Comparison of ENCODE assay signal across 30 cellular contexts in the genomic region with DNA sequence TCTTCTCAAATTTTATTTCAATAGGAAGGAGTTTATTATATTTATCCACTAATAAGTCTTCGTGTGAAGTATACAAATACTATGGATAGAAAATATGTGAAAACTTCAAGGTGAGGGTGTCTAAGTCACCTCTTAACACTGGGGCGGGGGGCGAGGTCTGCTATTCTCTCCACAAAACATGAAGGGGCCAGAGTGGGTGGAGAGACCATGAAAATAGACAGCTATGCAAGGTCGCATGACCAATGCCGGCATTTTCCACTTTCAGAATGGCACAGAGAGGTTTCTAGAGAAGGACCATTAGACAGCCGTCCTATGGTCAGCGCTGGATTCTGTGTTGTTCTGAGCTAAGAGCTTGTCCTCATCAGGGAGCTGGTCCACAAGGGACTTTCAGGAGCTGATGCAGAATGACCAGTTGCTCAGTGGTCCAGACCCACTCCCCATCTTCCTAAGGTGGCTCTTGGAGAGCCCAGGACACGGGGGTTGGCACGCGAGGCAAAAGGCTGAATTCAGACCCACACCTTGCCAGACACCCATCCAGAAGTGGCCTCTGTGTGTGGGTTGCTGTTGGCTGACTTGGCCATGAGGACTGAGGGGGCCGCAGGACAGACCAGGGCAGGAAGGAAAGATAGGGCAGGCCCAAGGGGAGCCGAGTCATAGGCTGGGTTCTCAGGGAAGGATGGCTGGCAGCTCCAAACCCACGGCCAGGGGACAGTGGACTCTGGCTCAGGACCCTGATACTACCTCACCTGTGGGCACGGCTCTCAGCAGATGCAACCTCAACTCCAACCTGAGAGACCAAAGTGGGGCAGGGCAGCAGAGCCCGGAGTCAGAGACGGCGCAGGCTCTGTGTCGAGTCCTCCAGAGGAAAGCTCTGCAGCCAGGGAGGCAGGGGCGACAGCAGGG.
DNase-seq lines count a peak whose midpoint lies in the region; ATAC-seq and TF ChIP-seq lines count a peak whose summit lies in the region.
"Had no signal": no experiment of that assay in that cellular context is flagged by ENCODE, and none has a peak within 500 bp of the region (broad histone marks: within the 10 kb centered on the region; RNA-seq: fewer than 3 reads in every experiment).

No MANE protein-coding gene starts in this region.

- H3K36me3 ChIP-seq in aorta (ENCODE audit: control insufficient read depth in 1 of 2, insufficient read depth in 2 of 2, low read length in 1 of 2) = no peaks in the 10 kb centered on the region

- H3K36me3 Mint-ChIP-seq in Calu3 (ENCODE audit: insufficient read depth, unreplicated experiment) = peaks cover 18% of the 10 kb centered on the region
- peaks cover 7% of the 10 kb centered on the region for H3K36me3 Mint-ChIP-seq in activated naive CD4-positive, alpha-beta T cell treated with anti-CD3 and anti-CD28 coated beads for 36 hours (ENCODE audit: low read depth)
- H3K36me3 Mint-ChIP-seq: mesothelial cell of epicardium had no signal

- H3K27me3 ChIP-seq in right cardiac atrium (ENCODE audit: control insufficient read depth, insufficient read depth) (no peaks in the 10 kb centered on the region), aorta (ENCODE audit: control insufficient read depth in 1 of 2, insufficient read depth in 2 of 2, low read length in 1 of 2) (no peaks in the 10 kb centered on the region)

- H3K27ac ChIP-seq in right cardiac atrium (ENCODE audit: low read length) (no peak overlapping the region), aorta (ENCODE audit: low read depth in 1 of 2, low read length in 2 of 2) (no peak overlapping the region)
- H3K27ac ChIP-seq: A549, GM23248 had no signal

- no peak overlapping the region for H3K27ac Mint-ChIP-seq in Calu3 (ENCODE audit: unreplicated experiment)
- H3K27ac Mint-ChIP-seq in activated naive CD4-positive, alpha-beta T cell treated with anti-CD3 and anti-CD28 coated beads for 36 hours = no peak overlapping the region
- H3K27ac Mint-ChIP-seq: activated CD4-positive, alpha-beta T cell treated with anti-CD3 and anti-CD28 coated beads, Interleukin-2, amount 10 ng/mL, durations not matched to agents 24 days and 14 days; CD4-positive, alpha-beta T cell; mesothelial cell of epicardium; T-cell had no signal

- H3K27me3 Mint-ChIP-seq in Calu3 (ENCODE audit: unreplicated experiment) = no peaks in the 10 kb centered on the region
- H3K27me3 Mint-ChIP-seq in activated naive CD4-positive, alpha-beta T cell treated with anti-CD3 and anti-CD28 coated beads for 36 hours (ENCODE audit: low read depth) = no peaks in the 10 kb centered on the region
- H3K27me3 Mint-ChIP-seq: activated CD4-positive, alpha-beta T cell treated with anti-CD3 and anti-CD28 coated beads, Interleukin-2, amount 10 ng/mL, durations not matched to agents 24 days and 14 days; CD4-positive, alpha-beta T cell; central memory CD8-positive, alpha-beta T cell; naive B cell; T-cell had no signal

- 92% methylated on average over 19 of the region's 19 CpGs for WGBS in right cardiac atrium
- 90 to 93% methylated on average over 19 of the region's 19 CpGs for WGBS in aorta, 2 donors

- H3K4me1 Mint-ChIP-seq in Calu3 (ENCODE audit: low read depth, unreplicated experiment) = no peaks in the 10 kb centered on the region
- H3K4me1 Mint-ChIP-seq in activated naive CD4-positive, alpha-beta T cell treated with anti-CD3 and anti-CD28 coated beads for 36 hours (ENCODE audit: low read depth) = no peaks in the 10 kb centered on the region
- H3K4me1 Mint-ChIP-seq: activated CD4-positive, alpha-beta T cell treated with anti-CD3 and anti-CD28 coated beads, Interleukin-2, amount 10 ng/mL, durations not matched to agents 24 days and 14 days; central memory CD8-positive, alpha-beta T cell; T-cell had no signal

- H3K4me1 ChIP-seq in right cardiac atrium (ENCODE audit: control insufficient read depth, insufficient read depth, low read length) (peaks cover 3% of the 10 kb centered on the region), aorta (ENCODE audit: control insufficient read depth in 1 of 2, insufficient read depth in 2 of 2, low read length in 2 of 2) (peaks cover 0 to 1% of the 10 kb centered on the region in 2 donors)
- H3K4me1 ChIP-seq: A549 had no signal

- intact Hi-C loops in cardiac septum (cut with DNase I) (no loop called here), left ventricle myocardium superior (cut with micrococcal nuclease) (no loop called here), right cardiac atrium (cut with DNase I) (loop anchor here in 1 of 4 donors (10.0 kb wide), 1 partner anchor 731 kb away; no protein-coding TSS in a partner anchor), posterior vena cava (cut with DNase I) (no loop called here), aorta (cut with DNase I) (loop anchor here in 1 of 2 donors (10.0 kb wide), 1 partner anchor 141 kb away; no protein-coding TSS in a partner anchor), Calu3 (cut with micrococcal nuclease; ENCODE audit: unreplicated experiment) (no loop called here)
- intact Hi-C loops in activated naive CD4-positive, alpha-beta T cell treated with anti-CD3 and anti-CD28 coated beads for 36 hours (cut with micrococcal nuclease) = no loop called here

- H3K4me3 Mint-ChIP-seq in Calu3 (ENCODE audit: low read depth, unreplicated experiment) = no peak overlapping the region
- no peak overlapping the region for H3K4me3 Mint-ChIP-seq in activated naive CD4-positive, alpha-beta T cell treated with anti-CD3 and anti-CD28 coated beads for 36 hours
- H3K4me3 Mint-ChIP-seq: activated CD4-positive, alpha-beta T cell treated with anti-CD3 and anti-CD28 coated beads, Interleukin-2, amount 10 ng/mL, durations not matched to agents 24 days and 14 days; CD4-positive, alpha-beta T cell; central memory CD8-positive, alpha-beta T cell; immature natural killer cell; mesothelial cell of epicardium; naive B cell; T-cell had no signal

- H3K9me3 Mint-ChIP-seq in Calu3 (ENCODE audit: low read depth, unreplicated experiment) = no peaks in the 10 kb centered on the region
- H3K9me3 Mint-ChIP-seq in activated naive CD4-positive, alpha-beta T cell treated with anti-CD3 and anti-CD28 coated beads for 36 hours = no peaks in the 10 kb centered on the region
- H3K9me3 Mint-ChIP-seq: activated CD4-positive, alpha-beta T cell treated with anti-CD3 and anti-CD28 coated beads, Interleukin-2, amount 10 ng/mL, durations not matched to agents 24 days and 14 days; CD4-positive, alpha-beta T cell; central memory CD8-positive, alpha-beta T cell; immature natural killer cell; mesothelial cell of epicardium; naive B cell; T-cell had no signal

- CTCF ChIA-PET in Calu3 (lab: Charles Lee) = no interaction called here
- CTCF ChIA-PET in activated naive CD4-positive, alpha-beta T cell treated with anti-CD3 and anti-CD28 coated beads for 36 hours (lab: Charles Lee) = no interaction called here

- TF ChIP-seq CTCF in Calu3 (IDR thresholded peaks at IDR 0.05; ENCODE audit: unreplicated experiment) = no peak

- DNase-seq in cardiac septum (ENCODE audit: low spot score) (peak; percentile 67), left ventricle myocardium superior (no peak), right cardiac atrium (peak in 2 of 3 donors; percentile 16 to 33), posterior vena cava (ENCODE audit: low spot score) (peak; percentile 72), aorta (peak; percentile 32 to 69), Calu3 (no peak)
- no peak for DNase-seq in effector CD4-positive, alpha-beta T cell
- DNase-seq in activated naive CD4-positive, alpha-beta T cell treated with anti-CD3 and anti-CD28 coated beads for 36 hours = no peak
- DNase-seq: activated CD4-positive, alpha-beta T cell treated with anti-CD3 and anti-CD28 coated beads, Interleukin-2, amount 10 ng/mL, durations not matched to agents 24 days and 14 days; activated effector memory CD4-positive, alpha-beta T cell treated with anti-CD3 and anti-CD28 coated beads, Interleukin-2, amount 50 U/mL, for 16 hours; activated T-cell treated with anti-CD3 and anti-CD28 coated beads, Interleukin-2, amount 50 U/mL, for 1 hour; AML-193; CD4-positive, alpha-beta T cell; immature natural killer cell; naive B cell; NCI-H1436; NCI-H2081; NCI-H226; NCI-H82; occipital lobe; RPMI8226; small intestine; stimulated activated naive CD4-positive, alpha-beta T cell treated with Interleukin-2 at 50 U/mL for 16 hours; T-cell had no signal

- H3K4me3 ChIP-seq in right cardiac atrium (ENCODE audit: low read length) (no peak overlapping the region), aorta (ENCODE audit: low read length in 2 of 2) (no peak overlapping the region)
- H3K4me3 ChIP-seq: A549, GM23248 had no signal

- ATAC-seq in left ventricle myocardium superior (no peak), right cardiac atrium (no peak), aorta (ENCODE audit: low FRiP score) (no peak)
- ATAC-seq: HepG2, left lobe of liver, T-cell had no signal

- no TSS peak for BruUV-seq in Calu3 (replicated peaks; lab: Mats Ljungman, UMichigan)

- H3K9me3 ChIP-seq in right cardiac atrium (ENCODE audit: control insufficient read depth, low read length) = no peaks in the 10 kb centered on the region
- no peaks in the 10 kb centered on the region for H3K9me3 ChIP-seq in aorta (ENCODE audit: control insufficient read depth, low read length)
- H3K9me3 ChIP-seq: A549 had no signal

Comparison
In these comparisons a context has a peak if more than half of its experiments do, and no peak if none do; other contexts are left out.
1. DNase-seq: peak in cardiac septum (single experiment), right cardiac atrium (2 of 3), posterior vena cava (single experiment) and aorta (2 of 2); none in left ventricle myocardium superior (single experiment), effector CD4-positive, alpha-beta T cell (single experiment), Calu3 (single experiment) and activated naive CD4-positive, alpha-beta T cell treated with anti-CD3 and anti-CD28 coated beads for 36 hours (single experiment).